In the genomic region with DNA sequence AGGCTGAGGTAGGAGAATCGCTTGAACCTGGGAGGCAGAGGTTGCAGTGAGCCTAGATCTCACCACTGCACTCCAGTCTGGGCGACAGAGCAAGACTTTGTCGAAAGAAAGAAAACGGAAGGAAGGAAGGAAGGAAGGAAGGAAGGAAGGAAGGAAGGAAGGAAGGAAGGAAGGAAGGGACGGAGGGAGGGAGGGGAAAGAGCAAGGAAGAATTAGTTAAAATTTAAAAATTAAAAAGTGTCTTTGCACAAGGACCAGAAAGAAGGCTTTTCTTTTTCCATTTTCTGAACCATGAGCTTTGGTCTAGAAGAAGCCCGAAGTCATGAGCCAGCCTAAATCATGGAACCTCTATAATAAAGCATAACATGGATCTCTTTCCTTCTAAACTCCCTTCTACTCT, we compare ENCODE assay signal across 7 cellular contexts.
"Had no signal": no experiment of that assay in that cellular context is flagged by ENCODE, and none has a peak within 500 bp of the region (broad histone marks: within the 10 kb centered on the region; RNA-seq: fewer than 3 reads in every experiment).

No MANE protein-coding gene starts in this region.

- ATAC-seq: K562 had no signal

- H3K9ac ChIP-seq: KMS-11 had no signal

- H3K4me3 ChIP-seq: K562 had no signal

- H3K4me2 ChIP-seq: KMS-11 had no signal

- FAIRE-seq: HTR-8/SVneo, K562 had no signal

- H3K27ac ChIP-seq: HL-60, KMS-11 had no signal

- DNase-seq: IMR-90, KBM-7, KG1 had no signal
